ENCODE assay signal across 9 cellular contexts in the genomic region with DNA sequence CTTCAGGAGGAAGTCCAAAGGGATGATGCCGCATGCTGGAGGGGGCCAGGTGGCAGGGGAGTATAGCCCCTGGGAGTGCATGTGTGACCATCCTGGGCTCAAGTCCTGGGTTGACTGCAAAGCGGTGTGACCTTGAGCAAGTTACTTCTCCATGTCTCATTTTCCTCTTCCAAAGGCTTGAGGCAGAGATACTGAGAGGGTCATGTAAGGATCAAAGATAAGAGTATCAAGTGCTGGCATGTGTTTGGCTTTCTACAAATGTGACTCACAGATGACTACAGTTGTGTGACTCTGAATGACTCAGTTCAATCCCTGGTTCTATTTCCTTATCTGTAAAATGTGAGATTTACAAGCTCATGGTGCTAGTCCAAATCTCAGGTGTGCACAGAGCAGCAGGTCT. TPM values are rescaled to one million over a fixed set of nuclear protein-coding genes. Genes with fewer than 3 reads are reported as not detected.
A peak's percentile ranks its signal among the peaks of the same experiment; 100 is the strongest.
DNase-seq lines count a peak whose midpoint lies in the region; ATAC-seq, FAIRE-seq and TF ChIP-seq lines count a peak whose summit lies in the region.
"Had no signal": no experiment of that assay in that cellular context is flagged by ENCODE, and none has a peak within 500 bp of the region (broad histone marks: within the 10 kb centered on the region; RNA-seq: fewer than 3 reads in every experiment).

No MANE protein-coding gene starts in this region.

- H2AK5ac ChIP-seq in H1 (ENCODE audit: low read depth, low read length), result no peak overlapping the region

- H3K4me3 Mint-ChIP-seq in Calu3 (ENCODE audit: low read depth, unreplicated experiment), result peak overlapping the region; percentile 33
- H3K4me3 Mint-ChIP-seq in effector memory CD8-positive, alpha-beta T cell, result no peak overlapping the region
- no peak overlapping the region for H3K4me3 Mint-ChIP-seq in T-helper 2 cell treated with Interferon-gamma antibody and Interleukin-4, amounts not matched to agents 5 μg/mL and 100 μg/mL, for 36 hours

- H2BK5ac ChIP-seq in H1 (ENCODE audit: low read depth, low read length), result no peak overlapping the region

- no peak overlapping the region for H3K4me2 ChIP-seq in H1 (ENCODE audit: insufficient read depth in 1 of 2, low read depth in 2 of 2, low read length in 2 of 2)

- no peaks in the 10 kb centered on the region for H3K36me3 ChIP-seq in H1 (ENCODE audit: control insufficient read depth in 2 of 4, insufficient read depth in 4 of 4, low read length in 3 of 4)
- no peaks in the 10 kb centered on the region for H3K36me3 ChIP-seq in mucosa of descending colon (ENCODE audit: low read depth)

- H2AFZ ChIP-seq in H1 (ENCODE audit: low read length), result no peak overlapping the region

- no peak for FAIRE-seq in H1 (lab: Jason Lieb, UNC)

- WGBS in H1 (ENCODE audit: extremely low coverage in 1 of 2, insufficient coverage in 1 of 2, insufficient read length in 1 of 2, insufficient replicate concordance in 2 of 2, low coverage in 1 of 2, low lambda C conversion rate in 2 of 2, missing lambda C conversion rate in 1 of 2), 2 experiments, result 97% methylated on average over 2 of the region's 2 CpGs; no CpG with 5 or more reads in 1 of the 2 experiments

- TF ChIP-seq POLR2A in H1 (IDR thresholded peaks at IDR 0.05; ENCODE audit: control extremely low read depth in 1 of 2, low read depth in 2 of 2, low read length in 2 of 2), result no peak

- TF ChIP-seq RAD21 in H1 (IDR thresholded peaks at IDR 0.05 in 1 of 2, conservative IDR thresholded peaks at IDR 0.05 in 1 of 2; ENCODE audit: low read depth in 2 of 2, low read length in 2 of 2), result no peak

- H2BK15ac ChIP-seq in H1 (ENCODE audit: low read length), result 0 out of 2 replicates have a peak overlapping the region, but pooled peaks have one; percentile 31

- peaks cover under 1 to 8% (median 2%) of the 10 kb centered on the region in 4 experiments; a peak in 6 of 7 replicates for H3K4me1 ChIP-seq in H1 (replicated peaks in 1 of 4; ENCODE audit: control insufficient read depth in 3 of 4, insufficient read depth in 4 of 4, low read length in 3 of 4)
- no peaks in the 10 kb centered on the region for H3K4me1 ChIP-seq in mucosa of descending colon (ENCODE audit: low read depth)
- H3K4me1 ChIP-seq: psoas muscle had no signal

- no peaks in the 10 kb centered on the region for H3K27me3 Mint-ChIP-seq in Calu3 (ENCODE audit: unreplicated experiment)
- peaks cover 5 to 48% of the 10 kb centered on the region in 2 donors for H3K27me3 Mint-ChIP-seq in effector memory CD8-positive, alpha-beta T cell
- H3K27me3 Mint-ChIP-seq in T-helper 2 cell treated with Interferon-gamma antibody and Interleukin-4, amounts not matched to agents 5 μg/mL and 100 μg/mL, for 36 hours (ENCODE audit: low read depth), result peaks cover 10% of the 10 kb centered on the region

- no peak for TF ChIP-seq CTCF in Calu3 (IDR thresholded peaks at IDR 0.05; ENCODE audit: unreplicated experiment)
- no peak for TF ChIP-seq CTCF in H1 (IDR thresholded peaks at IDR 0.05; ENCODE audit: control extremely low read depth in 1 of 3, insufficient read depth in 1 of 3, low read depth in 1 of 3, low read length in 3 of 3)
- no peak for TF ChIP-seq CTCF in mucosa of descending colon (IDR thresholded peaks at IDR 0.05)

- no peaks in the 10 kb centered on the region for H3K36me3 Mint-ChIP-seq in Calu3 (ENCODE audit: insufficient read depth, unreplicated experiment)
- no peaks in the 10 kb centered on the region for H3K36me3 Mint-ChIP-seq in effector memory CD8-positive, alpha-beta T cell (ENCODE audit: insufficient read depth)
- H3K36me3 Mint-ChIP-seq in T-helper 2 cell treated with Interferon-gamma antibody and Interleukin-4, amounts not matched to agents 5 μg/mL and 100 μg/mL, for 36 hours (ENCODE audit: low read depth), result no peaks in the 10 kb centered on the region

- H3K79me1 ChIP-seq in H1 (ENCODE audit: low read depth, low read length), result no peaks in the 10 kb centered on the region; the same call in 1 of the 2 replicates

- H4K5ac ChIP-seq in H1 (ENCODE audit: insufficient read length, low read depth, low read length), result no peak overlapping the region

- H3K9me3 ChIP-seq in H1 (ENCODE audit: insufficient read depth in 2 of 2, low read depth in 1 of 2, low read length in 1 of 2), result no peaks in the 10 kb centered on the region
- H3K9me3 ChIP-seq in mucosa of descending colon, result no peaks in the 10 kb centered on the region
- H3K9me3 ChIP-seq: psoas muscle had no signal

- H3K18ac ChIP-seq in H1 (ENCODE audit: extremely low read depth, low read length), result no peak overlapping the region; the same call in 1 of the 2 replicates

- BruUV-seq in Calu3 (replicated peaks; lab: Mats Ljungman, UMichigan), result no TSS peak

- H3K14ac ChIP-seq in H1 (ENCODE audit: insufficient read length), result no peak overlapping the region

- POLR2A ChIA-PET in H1 (lab: Charles Lee; ENCODE audit: partially characterized antibody), result no interaction called here

- no peak overlapping the region for H4K8ac ChIP-seq in H1 (ENCODE audit: extremely low read depth, insufficient read depth, low read length)

- CTCF ChIA-PET in Calu3 (lab: Charles Lee), result interaction anchor here (0.7 to 2.9 kb wide), 5 partner anchors 13 to 138 kb away, joined by 3 to 15 read pairs (median 6); partner anchors contain the start of gene RBM15
- CTCF ChIA-PET in H1 (lab: Charles Lee; ENCODE audit: partially characterized antibody), result interaction anchor here (0.6 to 8.5 kb wide), 10 partner anchors 10 to 308 kb away, joined by 3 to 126 read pairs (median 4); no protein-coding TSS in a partner anchor

- peak overlapping the region; percentile 66 for H3K27ac Mint-ChIP-seq in Calu3 (ENCODE audit: unreplicated experiment)
- H3K27ac Mint-ChIP-seq in effector memory CD8-positive, alpha-beta T cell, result no peak overlapping the region
- H3K27ac Mint-ChIP-seq in T-helper 2 cell treated with Interferon-gamma antibody and Interleukin-4, amounts not matched to agents 5 μg/mL and 100 μg/mL, for 36 hours, result no peak overlapping the region

- no peak overlapping the region for H3K4ac ChIP-seq in H1 (replicated peaks; ENCODE audit: insufficient read length, low read depth, low read length)

- no peaks in the 10 kb centered on the region for H3K23me2 ChIP-seq in H1 (ENCODE audit: low read depth, low read length)

- DNase-seq in Calu3, result peak; percentile 8
- DNase-seq in M059J (ENCODE audit: low read depth), result peak; percentile 88
- DNase-seq in H1 (ENCODE audit: low read depth in 1 of 2, low spot score in 2 of 2), result no peak
- DNase-seq in mucosa of descending colon, result no peak
- DNase-seq in T1000 (lab: John Stamatoyannopoulos, UW), result no peak
- no peak for DNase-seq in effector memory CD8-positive, alpha-beta T cell
- DNase-seq in T-helper 2 cell treated with Interferon-gamma antibody and Interleukin-4, amounts not matched to agents 5 μg/mL and 100 μg/mL, for 36 hours (ENCODE audit: low spot score), result no peak
- DNase-seq: psoas muscle had no signal

- H3K9ac ChIP-seq in H1 (replicated peaks in 1 of 4; ENCODE audit: extremely low read depth in 1 of 4, low read depth in 3 of 4, low read length in 3 of 4), result no peak overlapping the region

- H2BK20ac ChIP-seq in H1 (ENCODE audit: low read length), result no peak overlapping the region

- H4K91ac ChIP-seq in H1 (replicated peaks; ENCODE audit: insufficient read length, low read length), result peak overlapping the region; percentile 39

- H3K79me2 ChIP-seq in H1 (ENCODE audit: control insufficient read depth in 1 of 2, insufficient read depth in 2 of 2, low read length in 2 of 2), result no peaks in the 10 kb centered on the region

- TF ChIP-seq EP300 in H1 (IDR thresholded peaks at IDR 0.05; ENCODE audit: borderline replicate concordance in 1 of 2, low read depth in 2 of 2, low read length in 2 of 2), result no peak

- peaks cover 46% of the 10 kb centered on the region for H3K4me1 Mint-ChIP-seq in Calu3 (ENCODE audit: low read depth, unreplicated experiment)
- H3K4me1 Mint-ChIP-seq in effector memory CD8-positive, alpha-beta T cell (ENCODE audit: low read depth in 2 of 2), result no peaks in the 10 kb centered on the region
- no peaks in the 10 kb centered on the region for H3K4me1 Mint-ChIP-seq in T-helper 2 cell treated with Interferon-gamma antibody and Interleukin-4, amounts not matched to agents 5 μg/mL and 100 μg/mL, for 36 hours (ENCODE audit: low read depth)

- H4K20me1 ChIP-seq in H1 (replicated peaks in 1 of 2; ENCODE audit: control insufficient read depth in 1 of 2, insufficient read depth in 2 of 2, low read length in 2 of 2), result no peaks in the 10 kb centered on the region

- no peak overlapping the region for H3K27ac ChIP-seq in H1 (ENCODE audit: low read depth, low read length)
- H3K27ac ChIP-seq: psoas muscle had no signal

- H3K23ac ChIP-seq in H1 (ENCODE audit: insufficient read length), result no peak overlapping the region

- H2BK12ac ChIP-seq in H1 (ENCODE audit: low read depth, low read length), result 0 out of 2 replicates have a peak overlapping the region, but pooled peaks have one; percentile 39

- peak; percentile 86 for ATAC-seq in mucosa of descending colon
- ATAC-seq in effector memory CD8-positive, alpha-beta T cell (replicated peaks), result no peak
- no peak for ATAC-seq in HG03460 (IDR thresholded peaks at IDR 0.05; ENCODE audit: unreplicated experiment)

- no peak overlapping the region for H2BK120ac ChIP-seq in H1 (replicated peaks; ENCODE audit: low read depth, low read length)

- no peak overlapping the region for H3K56ac ChIP-seq in H1 (replicated peaks; ENCODE audit: insufficient read length, low read depth, low read length)

- H3K9me3 Mint-ChIP-seq in Calu3 (ENCODE audit: low read depth, unreplicated experiment), result no peaks in the 10 kb centered on the region
- no peaks in the 10 kb centered on the region for H3K9me3 Mint-ChIP-seq in effector memory CD8-positive, alpha-beta T cell
- no peaks in the 10 kb centered on the region for H3K9me3 Mint-ChIP-seq in T-helper 2 cell treated with Interferon-gamma antibody and Interleukin-4, amounts not matched to agents 5 μg/mL and 100 μg/mL, for 36 hours

- H3K4me3 ChIP-seq in H1 (ENCODE audit: extremely low read depth in 1 of 4, insufficient read depth in 2 of 4, low read depth in 3 of 4, low read length in 4 of 4) (no peak overlapping the region), mucosa of descending colon (no peak overlapping the region)
- H3K4me3 ChIP-seq: psoas muscle had no signal

- no peaks in the 10 kb centered on the region; a peak in 2 of 7 replicates for H3K27me3 ChIP-seq in H1 (replicated peaks in 1 of 4; ENCODE audit: control insufficient read depth in 3 of 4, extremely low read depth in 1 of 4, insufficient read depth in 3 of 4, low read length in 3 of 4)

- intact Hi-C loops in Calu3 (cut with micrococcal nuclease; ENCODE audit: unreplicated experiment) (no loop called here), mucosa of descending colon (cut with DNase I, micrococcal nuclease) (no loop called here)

RNA-seq across cellular contexts. Expression of gene PROK1, which starts 26.1 kb away (rescaled TPM):
- total RNA-seq in Calu3 (2022) (not detected in 2 replicates), mucosa of descending colon (not detected)
- total RNA-seq in M059J (2014; rRNA removed; shearing (Covaris generic)), result 1.6 and 1.9 TPM in 2 replicates
- total RNA-seq in H1 (2021; fragmentation: NEBNext Ultra II Directional; extraction: Animal tissue kit (Norgen Biotek cat#: 25700)), result not detected in 2 replicates
- 0.12 and 0.20 TPM in 2 replicates for polyA plus RNA-seq in H1 (2011; rRNA removed)
- polyA plus RNA-seq in H1 (2011; cell fraction: cytosol; rRNA removed), result not detected
- 0.24 TPM for polyA plus RNA-seq in H1 (2011; cell fraction: nucleus; rRNA removed)
- polyA plus RNA-seq in H1 (2012, experiment 1 of 2), result 0.13 TPM in 1 of 4 replicates, not detected in the others
- not detected for polyA plus RNA-seq in H1 (2012, experiment 2 of 2)
- not detected for polyA plus RNA-seq in H1 (2013, experiment 1 of 2)
- polyA plus RNA-seq in H1 (2013, experiment 2 of 2), result not detected
- 0.25 TPM in 1 of 2 replicates, not detected in the other for polyA minus RNA-seq in H1 (2011; rRNA and poly(A)+ RNA removed)
- not detected for polyA minus RNA-seq in H1 (2011; cell fraction: cytosol; rRNA and poly(A)+ RNA removed)
- polyA minus RNA-seq in H1 (2011; cell fraction: nucleus; rRNA and poly(A)+ RNA removed), result not detected

RNA-seq across cellular contexts. Expression of gene KCNA10, which starts 41.9 kb away (rescaled TPM):
- total RNA-seq in Calu3 (2022) (not detected in 2 replicates), mucosa of descending colon (not detected)
- total RNA-seq in M059J (2014; rRNA removed; shearing (Covaris generic)), result not detected in 2 replicates
- not detected in 2 replicates for total RNA-seq in H1 (2021; fragmentation: NEBNext Ultra II Directional; extraction: Animal tissue kit (Norgen Biotek cat#: 25700))
- polyA plus RNA-seq in H1 (2011; rRNA removed), result not detected in 2 replicates
- polyA plus RNA-seq in H1 (2011; cell fraction: cytosol; rRNA removed), result not detected
- polyA plus RNA-seq in H1 (2011; cell fraction: nucleus; rRNA removed), result not detected
- polyA plus RNA-seq in H1 (2012, experiment 1 of 2), result not detected in 4 replicates
- not detected for polyA plus RNA-seq in H1 (2012, experiment 2 of 2)
- not detected for polyA plus RNA-seq in H1 (2013, experiment 1 of 2)
- not detected for polyA plus RNA-seq in H1 (2013, experiment 2 of 2)
- not detected in 2 replicates for polyA minus RNA-seq in H1 (2011; rRNA and poly(A)+ RNA removed)
- not detected for polyA minus RNA-seq in H1 (2011; cell fraction: cytosol; rRNA and poly(A)+ RNA removed)
- polyA minus RNA-seq in H1 (2011; cell fraction: nucleus; rRNA and poly(A)+ RNA removed), result not detected
- total RNA-seq: psoas muscle had no signal
- polyA plus RNA-seq: psoas muscle had no signal

Comparison
In these comparisons a context has a peak if more than half of its experiments do, and no peak if none do; other contexts are left out.
1. DNase-seq: peak in Calu3 (single experiment) and M059J (single experiment); none in H1 (0 of 2), mucosa of descending colon (0 of 3), T1000 (single experiment), effector memory CD8-positive, alpha-beta T cell (0 of 3) and T-helper 2 cell treated with Interferon-gamma antibody and Interleukin-4, amounts not matched to agents 5 μg/mL and 100 μg/mL, for 36 hours (single experiment).